Comparison of ENCODE assay signal across 1 cellular context in genomic region chr2:73243884-73244570, GRCh38.
TF ChIP-seq lines count a peak whose summit lies in the region.

No MANE protein-coding gene starts in this region.

TF ChIP-seq in HepG2, 621 proteins besides CTCF, POLR2A, EP300 and RAD21:
- TF ChIP-seq CEBPZ (IDR thresholded peaks at IDR 0.05; ENCODE audit: low read length) (no peak), ZNF207 (IDR thresholded peaks at IDR 0.05; ENCODE audit: borderline replicate concordance) (no peak), ATM (IDR thresholded peaks at IDR 0.05; ENCODE audit: borderline replicate concordance) (no peak)
